ENCODE assay signal across 1 cellular context in genomic region chr2:8314063-8314462, GRCh38.
TF ChIP-seq lines count a peak whose summit lies in the region.

No MANE protein-coding gene starts in this region.

TF ChIP-seq in H1, 55 proteins besides CTCF, POLR2A, EP300 and RAD21:
- TF ChIP-seq YY1 (IDR thresholded peaks at IDR 0.05; ENCODE audit: low read depth, low read length) = no peak
- no peak for TF ChIP-seq NANOG (IDR thresholded peaks at IDR 0.05; ENCODE audit: insufficient read depth, low read depth, low read length, poor library complexity, severe bottlenecking)
- TF ChIP-seq POU5F1 (IDR thresholded peaks at IDR 0.05; ENCODE audit: low read depth, low read length) = no peak
- no peak for TF ChIP-seq USF2 (IDR thresholded peaks at IDR 0.05; ENCODE audit: low read length)
- TF ChIP-seq, protein P1, sequence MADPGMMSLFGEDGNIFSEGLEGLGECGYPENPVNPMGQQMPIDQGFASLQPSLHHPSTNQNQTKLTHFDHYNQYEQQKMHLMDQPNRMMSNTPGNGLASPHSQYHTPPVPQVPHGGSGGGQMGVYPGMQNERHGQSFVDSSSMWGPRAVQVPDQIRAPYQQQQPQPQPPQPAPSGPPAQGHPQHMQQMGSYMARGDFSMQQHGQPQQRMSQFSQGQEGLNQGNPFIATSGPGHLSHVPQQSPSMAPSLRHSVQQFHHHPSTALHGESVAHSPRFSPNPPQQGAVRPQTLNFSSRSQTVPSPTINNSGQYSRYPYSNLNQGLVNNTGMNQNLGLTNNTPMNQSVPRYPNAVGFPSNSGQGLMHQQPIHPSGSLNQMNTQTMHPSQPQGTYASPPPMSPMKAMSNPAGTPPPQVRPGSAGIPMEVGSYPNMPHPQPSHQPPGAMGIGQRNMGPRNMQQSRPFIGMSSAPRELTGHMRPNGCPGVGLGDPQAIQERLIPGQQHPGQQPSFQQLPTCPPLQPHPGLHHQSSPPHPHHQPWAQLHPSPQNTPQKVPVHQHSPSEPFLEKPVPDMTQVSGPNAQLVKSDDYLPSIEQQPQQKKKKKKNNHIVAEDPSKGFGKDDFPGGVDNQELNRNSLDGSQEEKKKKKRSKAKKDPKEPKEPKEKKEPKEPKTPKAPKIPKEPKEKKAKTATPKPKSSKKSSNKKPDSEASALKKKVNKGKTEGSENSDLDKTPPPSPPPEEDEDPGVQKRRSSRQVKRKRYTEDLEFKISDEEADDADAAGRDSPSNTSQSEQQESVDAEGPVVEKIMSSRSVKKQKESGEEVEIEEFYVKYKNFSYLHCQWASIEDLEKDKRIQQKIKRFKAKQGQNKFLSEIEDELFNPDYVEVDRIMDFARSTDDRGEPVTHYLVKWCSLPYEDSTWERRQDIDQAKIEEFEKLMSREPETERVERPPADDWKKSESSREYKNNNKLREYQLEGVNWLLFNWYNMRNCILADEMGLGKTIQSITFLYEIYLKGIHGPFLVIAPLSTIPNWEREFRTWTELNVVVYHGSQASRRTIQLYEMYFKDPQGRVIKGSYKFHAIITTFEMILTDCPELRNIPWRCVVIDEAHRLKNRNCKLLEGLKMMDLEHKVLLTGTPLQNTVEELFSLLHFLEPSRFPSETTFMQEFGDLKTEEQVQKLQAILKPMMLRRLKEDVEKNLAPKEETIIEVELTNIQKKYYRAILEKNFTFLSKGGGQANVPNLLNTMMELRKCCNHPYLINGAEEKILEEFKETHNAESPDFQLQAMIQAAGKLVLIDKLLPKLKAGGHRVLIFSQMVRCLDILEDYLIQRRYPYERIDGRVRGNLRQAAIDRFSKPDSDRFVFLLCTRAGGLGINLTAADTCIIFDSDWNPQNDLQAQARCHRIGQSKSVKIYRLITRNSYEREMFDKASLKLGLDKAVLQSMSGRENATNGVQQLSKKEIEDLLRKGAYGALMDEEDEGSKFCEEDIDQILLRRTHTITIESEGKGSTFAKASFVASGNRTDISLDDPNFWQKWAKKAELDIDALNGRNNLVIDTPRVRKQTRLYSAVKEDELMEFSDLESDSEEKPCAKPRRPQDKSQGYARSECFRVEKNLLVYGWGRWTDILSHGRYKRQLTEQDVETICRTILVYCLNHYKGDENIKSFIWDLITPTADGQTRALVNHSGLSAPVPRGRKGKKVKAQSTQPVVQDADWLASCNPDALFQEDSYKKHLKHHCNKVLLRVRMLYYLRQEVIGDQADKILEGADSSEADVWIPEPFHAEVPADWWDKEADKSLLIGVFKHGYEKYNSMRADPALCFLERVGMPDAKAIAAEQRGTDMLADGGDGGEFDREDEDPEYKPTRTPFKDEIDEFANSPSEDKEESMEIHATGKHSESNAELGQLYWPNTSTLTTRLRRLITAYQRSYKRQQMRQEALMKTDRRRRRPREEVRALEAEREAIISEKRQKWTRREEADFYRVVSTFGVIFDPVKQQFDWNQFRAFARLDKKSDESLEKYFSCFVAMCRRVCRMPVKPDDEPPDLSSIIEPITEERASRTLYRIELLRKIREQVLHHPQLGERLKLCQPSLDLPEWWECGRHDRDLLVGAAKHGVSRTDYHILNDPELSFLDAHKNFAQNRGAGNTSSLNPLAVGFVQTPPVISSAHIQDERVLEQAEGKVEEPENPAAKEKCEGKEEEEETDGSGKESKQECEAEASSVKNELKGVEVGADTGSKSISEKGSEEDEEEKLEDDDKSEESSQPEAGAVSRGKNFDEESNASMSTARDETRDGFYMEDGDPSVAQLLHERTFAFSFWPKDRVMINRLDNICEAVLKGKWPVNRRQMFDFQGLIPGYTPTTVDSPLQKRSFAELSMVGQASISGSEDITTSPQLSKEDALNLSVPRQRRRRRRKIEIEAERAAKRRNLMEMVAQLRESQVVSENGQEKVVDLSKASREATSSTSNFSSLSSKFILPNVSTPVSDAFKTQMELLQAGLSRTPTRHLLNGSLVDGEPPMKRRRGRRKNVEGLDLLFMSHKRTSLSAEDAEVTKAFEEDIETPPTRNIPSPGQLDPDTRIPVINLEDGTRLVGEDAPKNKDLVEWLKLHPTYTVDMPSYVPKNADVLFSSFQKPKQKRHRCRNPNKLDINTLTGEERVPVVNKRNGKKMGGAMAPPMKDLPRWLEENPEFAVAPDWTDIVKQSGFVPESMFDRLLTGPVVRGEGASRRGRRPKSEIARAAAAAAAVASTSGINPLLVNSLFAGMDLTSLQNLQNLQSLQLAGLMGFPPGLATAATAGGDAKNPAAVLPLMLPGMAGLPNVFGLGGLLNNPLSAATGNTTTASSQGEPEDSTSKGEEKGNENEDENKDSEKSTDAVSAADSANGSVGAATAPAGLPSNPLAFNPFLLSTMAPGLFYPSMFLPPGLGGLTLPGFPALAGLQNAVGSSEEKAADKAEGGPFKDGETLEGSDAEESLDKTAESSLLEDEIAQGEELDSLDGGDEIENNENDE (IDR thresholded peaks at IDR 0.05; ENCODE audit: insufficient replicate concordance, low read length) = no peak
- TF ChIP-seq, protein P2, sequence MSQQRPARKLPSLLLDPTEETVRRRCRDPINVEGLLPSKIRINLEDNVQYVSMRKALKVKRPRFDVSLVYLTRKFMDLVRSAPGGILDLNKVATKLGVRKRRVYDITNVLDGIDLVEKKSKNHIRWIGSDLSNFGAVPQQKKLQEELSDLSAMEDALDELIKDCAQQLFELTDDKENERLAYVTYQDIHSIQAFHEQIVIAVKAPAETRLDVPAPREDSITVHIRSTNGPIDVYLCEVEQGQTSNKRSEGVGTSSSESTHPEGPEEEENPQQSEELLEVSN (IDR thresholded peaks at IDR 0.05) = no peak
- TF ChIP-seq SIRT6 (IDR thresholded peaks at IDR 0.05; ENCODE audit: low read length) = no peak
- no peak for TF ChIP-seq RXRA (IDR thresholded peaks at IDR 0.05; ENCODE audit: insufficient read depth, low read depth, low read length)
- TF ChIP-seq CREB1 (IDR thresholded peaks at IDR 0.05) = no peak
- no peak for TF ChIP-seq SIN3A (conservative IDR thresholded peaks at IDR 0.05 in 1 of 2, IDR thresholded peaks at IDR 0.05 in 1 of 2; ENCODE audit: low read depth in 1 of 2, low read length in 2 of 2)
- TF ChIP-seq POLR2AphosphoS5 (IDR thresholded peaks at IDR 0.05; ENCODE audit: low read depth, low read length) = no peak
- TF ChIP-seq GABPA (IDR thresholded peaks at IDR 0.05; ENCODE audit: borderline replicate concordance, insufficient read depth, low read length) = no peak
- no peak for TF ChIP-seq BCL11A (IDR thresholded peaks at IDR 0.05; ENCODE audit: low read depth in 2 of 2, low read length in 2 of 2)
- no peak for TF ChIP-seq RFX5 (IDR thresholded peaks at IDR 0.05; ENCODE audit: borderline replicate concordance, low read depth, low read length)
- TF ChIP-seq JUN (IDR thresholded peaks at IDR 0.05; ENCODE audit: low read depth, low read length) = no peak
- no peak for TF ChIP-seq CHD2 (IDR thresholded peaks at IDR 0.05; ENCODE audit: low read length)
- TF ChIP-seq EGR1 (IDR thresholded peaks at IDR 0.05; ENCODE audit: borderline replicate concordance, low read depth, low read length) = no peak
- no peak for TF ChIP-seq KDM5A (IDR thresholded peaks at IDR 0.05; ENCODE audit: low read length)
- TF ChIP-seq CHD1 (IDR thresholded peaks at IDR 0.05; ENCODE audit: low read depth, low read length) = no peak
- TF ChIP-seq GTF2F1 (IDR thresholded peaks at IDR 0.05; ENCODE audit: borderline replicate concordance, low read depth, low read length) = no peak
